In genomic region chr12:12807970-12808702, GRCh38 we compare ENCODE assay signal across 8 cellular contexts. TPM values are rescaled to one million over a fixed set of nuclear protein-coding genes. Genes with fewer than 3 reads are reported as not detected.
A peak's percentile ranks its signal among the peaks of the same experiment; 100 is the strongest.
DNase-seq lines count a peak whose midpoint lies in the region; ATAC-seq and TF ChIP-seq lines count a peak whose summit lies in the region.

No MANE protein-coding gene starts in this region.

- H3K27me3 Mint-ChIP-seq in CD8-positive, alpha-beta memory T cell = no peaks in the 10 kb centered on the region
- H3K27me3 Mint-ChIP-seq in activated CD8-positive, alpha-beta T cell treated with anti-CD3 and anti-CD28 coated beads, Interleukin-2, amount 10 ng/mL, durations not matched to agents 7 days and 5 days (ENCODE audit: low read depth) = no peaks in the 10 kb centered on the region

- 55% methylated on average over 11 of the region's 11 CpGs for WGBS in esophagus muscularis mucosa

- H3K27ac Mint-ChIP-seq in CD8-positive, alpha-beta memory T cell = peak overlapping the region; percentile 91 to 99 (median 99)
- peak overlapping the region; percentile 95 for H3K27ac Mint-ChIP-seq in activated CD8-positive, alpha-beta T cell treated with anti-CD3 and anti-CD28 coated beads, Interleukin-2, amount 10 ng/mL, durations not matched to agents 7 days and 5 days

- H3K9me3 ChIP-seq in CD8-positive, alpha-beta memory T cell (ENCODE audit: low read length) = no peaks in the 10 kb centered on the region
- H3K9me3 ChIP-seq in esophagus muscularis mucosa = no peaks in the 10 kb centered on the region

- ATAC-seq in GM19438 (IDR thresholded peaks at IDR 0.05; ENCODE audit: low read depth, unreplicated experiment) = peak; percentile 73
- peak; percentile 58 for ATAC-seq in HG03520 (IDR thresholded peaks at IDR 0.05; ENCODE audit: unreplicated experiment)
- peak; percentile 83 for ATAC-seq in activated CD8-positive, alpha-beta T cell treated with anti-CD3 and anti-CD28 coated beads, Interleukin-2, amount 10 ng/mL, durations not matched to agents 7 days and 5 days
- ATAC-seq in sciatic nerve = peak; percentile 75

- H3K4me1 ChIP-seq in CD8-positive, alpha-beta memory T cell (ENCODE audit: insufficient read depth, low read length) = peaks cover 39% of the 10 kb centered on the region
- H3K4me1 ChIP-seq in esophagus muscularis mucosa = peaks cover 11 to 43% (median 26%) of the 10 kb centered on the region in 4 donors

- no peaks in the 10 kb centered on the region for H3K36me3 ChIP-seq in CD8-positive, alpha-beta memory T cell (ENCODE audit: insufficient read depth, low read length)
- no peaks in the 10 kb centered on the region for H3K36me3 ChIP-seq in esophagus muscularis mucosa

- TF ChIP-seq EP300 in esophagus muscularis mucosa (IDR thresholded peaks at IDR 0.05) = no peak

- H3K27ac ChIP-seq in CD8-positive, alpha-beta memory T cell (ENCODE audit: low read depth, low read length) = peak overlapping the region; percentile 84
- H3K27ac ChIP-seq in esophagus muscularis mucosa (replicated peaks in 1 of 4) = peak overlapping the region; percentile 63 to 74 (median 70)

- CTCF ChIA-PET in CD8-positive, alpha-beta memory T cell (lab: Charles Lee) = interaction anchor here (1.2 to 5.7 kb wide), 2 partner anchors 14 to 20 kb away, joined by 3 to 48 read pairs; partner anchors contain the start of gene APOLD1
- CTCF ChIA-PET in activated CD8-positive, alpha-beta T cell treated with anti-CD3 and anti-CD28 coated beads, Interleukin-2, amount 10 ng/mL, durations not matched to agents 7 days and 5 days (lab: Charles Lee) = interaction anchor here (0.9 to 5.5 kb wide), 5 partner anchors 10 to 72 kb away, joined by 3 to 80 read pairs (median 3); partner anchors contain the start of gene APOLD1

- H3K27me3 ChIP-seq in CD8-positive, alpha-beta memory T cell (ENCODE audit: insufficient read depth, low read length, poor library complexity, severe bottlenecking) = no peaks in the 10 kb centered on the region
- H3K27me3 ChIP-seq in esophagus muscularis mucosa = no peaks in the 10 kb centered on the region

- POLR2A ChIA-PET in CD8-positive, alpha-beta memory T cell (lab: Charles Lee) = interaction anchor here (1.5 kb wide), 1 partner anchor 21 kb away, joined by 11 read pairs; no protein-coding TSS in a partner anchor
- POLR2A ChIA-PET in activated CD8-positive, alpha-beta T cell treated with anti-CD3 and anti-CD28 coated beads, Interleukin-2, amount 10 ng/mL, durations not matched to agents 7 days and 5 days (lab: Charles Lee) = interaction anchor here (0.6 to 1.5 kb wide), 3 partner anchors 26 to 82 kb away, joined by 3 to 5 read pairs (median 4); no protein-coding TSS in a partner anchor

- DNase-seq in CD8-positive, alpha-beta memory T cell = peak; percentile 27 to 84 (median 73)
- DNase-seq in activated CD8-positive, alpha-beta T cell treated with anti-CD3 and anti-CD28 coated beads, Interleukin-2, amount 10 ng/mL, durations not matched to agents 7 days and 5 days = peak; percentile 82
- DNase-seq in esophagus muscularis mucosa (ENCODE audit: extremely low spot score) (no peak), sciatic nerve (ENCODE audit: low spot score) (no peak), DMS 273 (lab: John Stamatoyannopoulos, UW; ENCODE audit: unreplicated experiment) (no peak), iPS-NIHi7 (ENCODE audit: extremely low spot score) (no peak)

- no peak for TF ChIP-seq POLR2A in esophagus muscularis mucosa (IDR thresholded peaks at IDR 0.05; ENCODE audit: low read depth)

- H3K4me1 Mint-ChIP-seq in CD8-positive, alpha-beta memory T cell = peaks cover 40 to 53% (median 40%) of the 10 kb centered on the region in 3 donors
- H3K4me1 Mint-ChIP-seq in activated CD8-positive, alpha-beta T cell treated with anti-CD3 and anti-CD28 coated beads, Interleukin-2, amount 10 ng/mL, durations not matched to agents 7 days and 5 days (ENCODE audit: low read depth) = peaks cover 90% of the 10 kb centered on the region

- no peak for TF ChIP-seq CTCF in esophagus muscularis mucosa (IDR thresholded peaks at IDR 0.05)

- H3K9me3 Mint-ChIP-seq in CD8-positive, alpha-beta memory T cell = no peaks in the 10 kb centered on the region
- no peaks in the 10 kb centered on the region for H3K9me3 Mint-ChIP-seq in activated CD8-positive, alpha-beta T cell treated with anti-CD3 and anti-CD28 coated beads, Interleukin-2, amount 10 ng/mL, durations not matched to agents 7 days and 5 days (ENCODE audit: insufficient read depth)

- H3K4me3 Mint-ChIP-seq in CD8-positive, alpha-beta memory T cell = peak overlapping the region; percentile 14 to 86 (median 73)
- peak overlapping the region; percentile 50 for H3K4me3 Mint-ChIP-seq in activated CD8-positive, alpha-beta T cell treated with anti-CD3 and anti-CD28 coated beads, Interleukin-2, amount 10 ng/mL, durations not matched to agents 7 days and 5 days

- H3K4me3 ChIP-seq in CD8-positive, alpha-beta memory T cell (ENCODE audit: low read length) = peak overlapping the region; percentile 35
- H3K4me3 ChIP-seq in esophagus muscularis mucosa = peak overlapping the region in 1 of 4 donors; percentile 1

- H3K36me3 Mint-ChIP-seq in CD8-positive, alpha-beta memory T cell = peaks cover 0 to 1% (median 0%) of the 10 kb centered on the region in 3 donors
- H3K36me3 Mint-ChIP-seq in activated CD8-positive, alpha-beta T cell treated with anti-CD3 and anti-CD28 coated beads, Interleukin-2, amount 10 ng/mL, durations not matched to agents 7 days and 5 days (ENCODE audit: low read depth) = peaks cover 10% of the 10 kb centered on the region

- intact Hi-C loops in esophagus muscularis mucosa (cut with DNase I) (no loop called here), sciatic nerve (cut with DNase I) (no loop called here)

RNA-seq across cellular contexts. Expression of gene DDX47, which starts 5.0 kb away (rescaled TPM):
- 100 to 1,000 TPM; 105 to 106 TPM for total RNA-seq in CD8-positive, alpha-beta memory T cell
- 64.5 TPM for polyA plus RNA-seq in CD8-positive, alpha-beta memory T cell
- 10 to 100 TPM; 56.8 to 57.8 TPM for total RNA-seq in activated CD8-positive, alpha-beta T cell treated with anti-CD3 and anti-CD28 coated beads, Interleukin-2, amount 10 ng/mL, durations not matched to agents 7 days and 5 days
- 10 to 100 TPM; 37.1 to 67.1 (median 53.9) TPM for total RNA-seq in esophagus muscularis mucosa
- total RNA-seq in sciatic nerve = 48.6 TPM

RNA-seq across cellular contexts. Expression of gene APOLD1, which starts 22.7 kb away (rescaled TPM):
- total RNA-seq in CD8-positive, alpha-beta memory T cell = 1 to 10 TPM; 2.7 TPM
- 0.68 TPM for polyA plus RNA-seq in CD8-positive, alpha-beta memory T cell
- total RNA-seq in activated CD8-positive, alpha-beta T cell treated with anti-CD3 and anti-CD28 coated beads, Interleukin-2, amount 10 ng/mL, durations not matched to agents 7 days and 5 days = 10 to 100 TPM; 11.0 to 11.1 TPM
- total RNA-seq in esophagus muscularis mucosa (10 to 100 TPM; 13.3 to 49.4 (median 37.1) TPM), sciatic nerve (41.1 TPM)

Comparison
In these comparisons a context has a peak if more than half of its experiments do, and no peak if none do; other contexts are left out.
1. DNase-seq: peak in CD8-positive, alpha-beta memory T cell (5 of 5) and activated CD8-positive, alpha-beta T cell treated with anti-CD3 and anti-CD28 coated beads, Interleukin-2, amount 10 ng/mL, durations not matched to agents 7 days and 5 days (single experiment); none in esophagus muscularis mucosa (single experiment), sciatic nerve (single experiment), DMS 273 (single experiment) and iPS-NIHi7 (single experiment).
2. Peak in every context shown above with its lines, with median percentiles within 50 percentile points of each other: ATAC-seq.